10 cellular contexts compared by ENCODE assay signal in genomic region chr11:102664001-102664752, GRCh38. TPM values are rescaled to one million over a fixed set of nuclear protein-coding genes. Genes with fewer than 3 reads are reported as not detected.
A peak's percentile ranks its signal among the peaks of the same experiment; 100 is the strongest.
DNase-seq lines count a peak whose midpoint lies in the region; ATAC-seq, FAIRE-seq and TF ChIP-seq lines count a peak whose summit lies in the region.
"Had no signal": no experiment of that assay in that cellular context is flagged by ENCODE, and none has a peak within 500 bp of the region (broad histone marks: within the 10 kb centered on the region; RNA-seq: fewer than 3 reads in every experiment).

No MANE protein-coding gene starts in this region.

- no peaks in the 10 kb centered on the region for H3K4me1 Mint-ChIP-seq in activated CD8-positive, alpha-beta T cell treated with anti-CD3 and anti-CD28 coated beads for 36 hours (ENCODE audit: low read depth)

- no peak overlapping the region for H3K14ac ChIP-seq in neuronal stem cell (ENCODE audit: low read length)

- POLR2A ChIA-PET in activated CD8-positive, alpha-beta T cell treated with anti-CD3 and anti-CD28 coated beads for 36 hours (lab: Charles Lee): no interaction called here

- TF ChIP-seq POLR2A in spleen (IDR thresholded peaks at IDR 0.05): no peak

- H3K27me3 ChIP-seq in neuronal stem cell (ENCODE audit: control insufficient read depth in 3 of 3, insufficient read depth in 3 of 3, low read depth in 1 of 3, low read length in 3 of 3) (no peaks in the 10 kb centered on the region), spleen (replicated peaks in 1 of 7) (peaks cover 0 to 3% (median 0%) of the 10 kb centered on the region in 7 donors)

- H3K27me3 Mint-ChIP-seq in activated CD8-positive, alpha-beta T cell treated with anti-CD3 and anti-CD28 coated beads for 36 hours: peaks cover 2% of the 10 kb centered on the region

- peaks cover 0 to 5% of the 10 kb centered on the region in 2 donors for H3K4me1 ChIP-seq in neuronal stem cell (ENCODE audit: control insufficient read depth in 2 of 2, insufficient read depth in 1 of 2, low read depth in 1 of 2, low read length in 2 of 2)
- H3K4me1 ChIP-seq in mucosa of descending colon (ENCODE audit: low read depth): no peaks in the 10 kb centered on the region
- H3K4me1 ChIP-seq in spleen: peaks cover 0 to 10% (median 4%) of the 10 kb centered on the region in 6 donors

- no peak overlapping the region for H3K27ac Mint-ChIP-seq in activated CD8-positive, alpha-beta T cell treated with anti-CD3 and anti-CD28 coated beads for 36 hours

- peak; percentile 47 for TF ChIP-seq CTCF in activated CD8-positive, alpha-beta T cell treated with anti-CD3 and anti-CD28 coated beads for 36 hours (IDR thresholded peaks at IDR 0.05)
- no peak for TF ChIP-seq CTCF in mucosa of descending colon (IDR thresholded peaks at IDR 0.05)
- peak in 2 of 11 experiments; percentile 17 to 23 for TF ChIP-seq CTCF in spleen (IDR thresholded peaks at IDR 0.05 in 8 of 11, conservative IDR thresholded peaks at IDR 0.05 in 3 of 11)

- H3K4me3 Mint-ChIP-seq in activated CD8-positive, alpha-beta T cell treated with anti-CD3 and anti-CD28 coated beads for 36 hours: no peak overlapping the region

- H3K9ac ChIP-seq in neuronal stem cell (ENCODE audit: low read depth, low read length, poor library complexity): no peak overlapping the region

- no CpG with 5 or more reads among the region's 13 CpGs for WGBS in neuronal stem cell (ENCODE audit: extremely low coverage in 2 of 2, insufficient read length in 2 of 2, insufficient replicate concordance in 1 of 2), 2 donors
- 75 to 84% (median 78%) methylated on average over 13 of the region's 13 CpGs for WGBS in spleen, 5 donors

- peak overlapping the region; percentile 2 for H3K18ac ChIP-seq in neuronal stem cell (ENCODE audit: low read length)

- no peaks in the 10 kb centered on the region for H3K36me3 Mint-ChIP-seq in activated CD8-positive, alpha-beta T cell treated with anti-CD3 and anti-CD28 coated beads for 36 hours (ENCODE audit: low read depth)

- H3K36me3 ChIP-seq in neuronal stem cell (replicated peaks in 1 of 2; ENCODE audit: control insufficient read depth in 2 of 2, insufficient read depth in 2 of 2, low read length in 2 of 2) (no peaks in the 10 kb centered on the region), mucosa of descending colon (ENCODE audit: low read depth) (no peaks in the 10 kb centered on the region), spleen (no peaks in the 10 kb centered on the region)

- H3K4me2 ChIP-seq in neuronal stem cell (ENCODE audit: insufficient read depth, low read length, poor library complexity, severe bottlenecking): no peak overlapping the region

- no peaks in the 10 kb centered on the region for H3K9me3 ChIP-seq in neuronal stem cell (replicated peaks in 1 of 2; ENCODE audit: control insufficient read depth in 2 of 2, insufficient read depth in 1 of 2, low read depth in 1 of 2, low read length in 2 of 2)
- H3K9me3 ChIP-seq in mucosa of descending colon: no peaks in the 10 kb centered on the region
- H3K9me3 ChIP-seq in spleen: no peaks in the 10 kb centered on the region

- H3K4me3 ChIP-seq in neuronal stem cell (ENCODE audit: low read length in 2 of 2) (no peak overlapping the region), mucosa of descending colon (no peak overlapping the region), spleen (no peak overlapping the region)

- H3K27ac ChIP-seq in neuronal stem cell (replicated peaks; ENCODE audit: low read length): no peak overlapping the region
- no peak overlapping the region for H3K27ac ChIP-seq in spleen

- ATAC-seq in HG03432 (IDR thresholded peaks at IDR 0.05; ENCODE audit: unreplicated experiment) (peak; percentile 60), mucosa of descending colon (no peak)
- ATAC-seq in activated CD8-positive, alpha-beta T cell treated with anti-CD3 and anti-CD28 coated beads for 36 hours: peak; percentile 69

- intact Hi-C loops in activated CD8-positive, alpha-beta T cell treated with anti-CD3 and anti-CD28 coated beads for 36 hours (cut with micrococcal nuclease): no loop called here
- intact Hi-C loops in mucosa of descending colon (cut with DNase I, micrococcal nuclease): no loop called here
- intact Hi-C loops in spleen (cut with DNase I; ENCODE audit: low total_unique reads): no loop called here

- no peak for FAIRE-seq in frontal cortex (lab: Jason Lieb, UNC)
- FAIRE-seq: colon had no signal

- DNase-seq in NCI-H82 (lab: John Stamatoyannopoulos, UW): peak; percentile 37
- no peak for DNase-seq in NCI-H82 treated with DMSO at 0.1 percent for 48 hours (lab: John Stamatoyannopoulos, UW; ENCODE audit: unreplicated experiment)
- DNase-seq in activated CD8-positive, alpha-beta T cell treated with anti-CD3 and anti-CD28 coated beads for 36 hours: peak; percentile 47
- DNase-seq in neuronal stem cell (ENCODE audit: low spot score): no peak
- DNase-seq in mucosa of descending colon: no peak
- DNase-seq in frontal cortex (ENCODE audit: low spot score in 2 of 2): no peak
- no peak for DNase-seq in spleen
- DNase-seq: stimulated activated naive CD4-positive, alpha-beta T cell treated with Interleukin-2 at 50 U/mL for 16 hours had no signal

- no peak overlapping the region for H4K91ac ChIP-seq in neuronal stem cell (ENCODE audit: low read depth, low read length, poor library complexity)

- no peak overlapping the region for H2BK5ac ChIP-seq in neuronal stem cell (ENCODE audit: low read length)

- H2BK120ac ChIP-seq in neuronal stem cell (ENCODE audit: low read depth, low read length): no peak overlapping the region

- H2BK12ac ChIP-seq in neuronal stem cell (ENCODE audit: low read length): no peak overlapping the region

- H3K4ac ChIP-seq in neuronal stem cell (ENCODE audit: low read length): no peak overlapping the region

- H2AK5ac ChIP-seq in neuronal stem cell (ENCODE audit: low read depth, low read length): no peak overlapping the region

- no peaks in the 10 kb centered on the region for H3K79me1 ChIP-seq in neuronal stem cell (ENCODE audit: low read depth, low read length)

- no peak overlapping the region for H2AFZ ChIP-seq in neuronal stem cell (ENCODE audit: low read length)

- CTCF ChIA-PET in activated CD8-positive, alpha-beta T cell treated with anti-CD3 and anti-CD28 coated beads for 36 hours (lab: Charles Lee): interaction anchor here (0.5 to 4.2 kb wide), 6 partner anchors 9 to 800 kb away, joined by 3 to 51 read pairs (median 3); no protein-coding TSS in a partner anchor

- no peak overlapping the region for H3K23ac ChIP-seq in neuronal stem cell (ENCODE audit: low read depth, low read length, poor library complexity)

- H2BK15ac ChIP-seq in neuronal stem cell (ENCODE audit: low read length): no peak overlapping the region

- H4K8ac ChIP-seq in neuronal stem cell (ENCODE audit: low read depth, low read length): no peak overlapping the region

- H3K9me3 Mint-ChIP-seq in activated CD8-positive, alpha-beta T cell treated with anti-CD3 and anti-CD28 coated beads for 36 hours: no peaks in the 10 kb centered on the region

RNA-seq across cellular contexts. Expression of gene MMP20, which starts 39.0 kb away (rescaled TPM):
- total RNA-seq in activated CD8-positive, alpha-beta T cell treated with anti-CD3 and anti-CD28 coated beads for 36 hours: not detected
- polyA plus RNA-seq in neuronal stem cell (2013, experiment 1 of 2): not detected
- polyA plus RNA-seq in neuronal stem cell (2013, experiment 2 of 2): not detected
- total RNA-seq in mucosa of descending colon (not detected), frontal cortex (not detected), spleen (not detected)
- under 1 TPM in 1 of 3 donors, not detected in 2; 0.11 TPM for polyA plus RNA-seq in spleen

RNA-seq across cellular contexts. Expression of gene MMP27, which starts 41.4 kb away (rescaled TPM):
- not detected for total RNA-seq in activated CD8-positive, alpha-beta T cell treated with anti-CD3 and anti-CD28 coated beads for 36 hours
- not detected for polyA plus RNA-seq in neuronal stem cell (2013, experiment 1 of 2)
- polyA plus RNA-seq in neuronal stem cell (2013, experiment 2 of 2): not detected
- under 1 TPM in 1 of 3 donors, not detected in 2; 0.16 TPM for total RNA-seq in mucosa of descending colon
- total RNA-seq in frontal cortex: not detected
- under 1 TPM in 1 of 7 donors, not detected in 6; 0.23 TPM for total RNA-seq in spleen
- not detected for polyA plus RNA-seq in spleen

Comparison
In these comparisons a context has a peak if more than half of its experiments do, and no peak if none do; other contexts are left out.
1. DNase-seq: peak in NCI-H82 (single experiment) and activated CD8-positive, alpha-beta T cell treated with anti-CD3 and anti-CD28 coated beads for 36 hours (single experiment); none in NCI-H82 treated with DMSO at 0.1 percent for 48 hours (single experiment), neuronal stem cell (single experiment), mucosa of descending colon (0 of 3), frontal cortex (0 of 2) and spleen (single experiment).